Comparison of ENCODE assay signal across 1 cellular context in the genomic region with DNA sequence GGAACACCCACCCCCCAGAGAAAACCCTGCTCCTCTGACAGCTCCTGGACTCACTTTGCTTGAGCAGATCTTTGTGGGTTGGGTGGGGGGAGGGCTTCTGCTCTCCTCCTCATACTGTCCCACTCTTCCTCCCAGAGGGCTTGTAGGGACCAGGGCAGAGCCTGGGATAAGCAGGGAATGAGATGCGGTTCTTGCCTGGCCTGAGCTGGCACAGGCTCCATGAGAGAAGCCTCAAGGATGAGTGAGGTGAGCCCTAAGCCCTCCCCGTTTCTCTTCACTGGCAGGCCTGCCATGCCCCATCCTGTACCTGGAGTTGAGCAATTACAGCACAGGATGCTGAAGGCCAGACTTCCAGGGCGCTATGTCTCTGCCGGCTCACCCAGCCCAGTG.
TF ChIP-seq lines count a peak whose summit lies in the region.

No MANE protein-coding gene starts in this region.

TF ChIP-seq in SK-N-SH, 30 proteins besides CTCF, POLR2A, EP300 and RAD21 (continued from another document):
- TF ChIP-seq, protein P1, sequence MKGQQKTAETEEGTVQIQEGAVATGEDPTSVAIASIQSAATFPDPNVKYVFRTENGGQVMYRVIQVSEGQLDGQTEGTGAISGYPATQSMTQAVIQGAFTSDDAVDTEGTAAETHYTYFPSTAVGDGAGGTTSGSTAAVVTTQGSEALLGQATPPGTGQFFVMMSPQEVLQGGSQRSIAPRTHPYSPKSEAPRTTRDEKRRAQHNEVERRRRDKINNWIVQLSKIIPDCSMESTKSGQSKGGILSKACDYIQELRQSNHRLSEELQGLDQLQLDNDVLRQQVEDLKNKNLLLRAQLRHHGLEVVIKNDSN (IDR thresholded peaks at IDR 0.05; ENCODE audit: borderline replicate concordance, low read depth): no peak; the same call in 1 of the 2 replicates
- TF ChIP-seq, protein P2, sequence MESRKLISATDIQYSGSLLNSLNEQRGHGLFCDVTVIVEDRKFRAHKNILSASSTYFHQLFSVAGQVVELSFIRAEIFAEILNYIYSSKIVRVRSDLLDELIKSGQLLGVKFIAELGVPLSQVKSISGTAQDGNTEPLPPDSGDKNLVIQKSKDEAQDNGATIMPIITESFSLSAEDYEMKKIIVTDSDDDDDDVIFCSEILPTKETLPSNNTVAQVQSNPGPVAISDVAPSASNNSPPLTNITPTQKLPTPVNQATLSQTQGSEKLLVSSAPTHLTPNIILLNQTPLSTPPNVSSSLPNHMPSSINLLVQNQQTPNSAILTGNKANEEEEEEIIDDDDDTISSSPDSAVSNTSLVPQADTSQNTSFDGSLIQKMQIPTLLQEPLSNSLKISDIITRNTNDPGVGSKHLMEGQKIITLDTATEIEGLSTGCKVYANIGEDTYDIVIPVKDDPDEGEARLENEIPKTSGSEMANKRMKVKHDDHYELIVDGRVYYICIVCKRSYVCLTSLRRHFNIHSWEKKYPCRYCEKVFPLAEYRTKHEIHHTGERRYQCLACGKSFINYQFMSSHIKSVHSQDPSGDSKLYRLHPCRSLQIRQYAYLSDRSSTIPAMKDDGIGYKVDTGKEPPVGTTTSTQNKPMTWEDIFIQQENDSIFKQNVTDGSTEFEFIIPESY (IDR thresholded peaks at IDR 0.05; ENCODE audit: borderline replicate concordance, low read depth): no peak
- TF ChIP-seq RXRA (IDR thresholded peaks at IDR 0.05; ENCODE audit: borderline replicate concordance, low read depth): no peak
- no peak for TF ChIP-seq REST (IDR thresholded peaks at IDR 0.05; ENCODE audit: low read depth, low read length)
- TF ChIP-seq, protein P3, sequence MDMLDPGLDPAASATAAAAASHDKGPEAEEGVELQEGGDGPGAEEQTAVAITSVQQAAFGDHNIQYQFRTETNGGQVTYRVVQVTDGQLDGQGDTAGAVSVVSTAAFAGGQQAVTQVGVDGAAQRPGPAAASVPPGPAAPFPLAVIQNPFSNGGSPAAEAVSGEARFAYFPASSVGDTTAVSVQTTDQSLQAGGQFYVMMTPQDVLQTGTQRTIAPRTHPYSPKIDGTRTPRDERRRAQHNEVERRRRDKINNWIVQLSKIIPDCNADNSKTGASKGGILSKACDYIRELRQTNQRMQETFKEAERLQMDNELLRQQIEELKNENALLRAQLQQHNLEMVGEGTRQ (IDR thresholded peaks at IDR 0.05; ENCODE audit: borderline replicate concordance, low read depth, low read length): no peak
- no peak; the same call in 1 of the 2 replicates for TF ChIP-seq GABPA (IDR thresholded peaks at IDR 0.05; ENCODE audit: low read depth)
- no peak for TF ChIP-seq NRF1 (IDR thresholded peaks at IDR 0.05; ENCODE audit: low read depth, low read length)
- no peak for TF ChIP-seq SIN3A (IDR thresholded peaks at IDR 0.05; ENCODE audit: borderline replicate concordance, low read depth, low read length)
- no peak for TF ChIP-seq JUND (IDR thresholded peaks at IDR 0.05)
- TF ChIP-seq NFIC (IDR thresholded peaks at IDR 0.05; ENCODE audit: borderline replicate concordance): no peak
TF ChIP-seq in SK-N-SH: peak in this region for 0.
